13 cellular contexts compared by ENCODE assay signal in the genomic region with DNA sequence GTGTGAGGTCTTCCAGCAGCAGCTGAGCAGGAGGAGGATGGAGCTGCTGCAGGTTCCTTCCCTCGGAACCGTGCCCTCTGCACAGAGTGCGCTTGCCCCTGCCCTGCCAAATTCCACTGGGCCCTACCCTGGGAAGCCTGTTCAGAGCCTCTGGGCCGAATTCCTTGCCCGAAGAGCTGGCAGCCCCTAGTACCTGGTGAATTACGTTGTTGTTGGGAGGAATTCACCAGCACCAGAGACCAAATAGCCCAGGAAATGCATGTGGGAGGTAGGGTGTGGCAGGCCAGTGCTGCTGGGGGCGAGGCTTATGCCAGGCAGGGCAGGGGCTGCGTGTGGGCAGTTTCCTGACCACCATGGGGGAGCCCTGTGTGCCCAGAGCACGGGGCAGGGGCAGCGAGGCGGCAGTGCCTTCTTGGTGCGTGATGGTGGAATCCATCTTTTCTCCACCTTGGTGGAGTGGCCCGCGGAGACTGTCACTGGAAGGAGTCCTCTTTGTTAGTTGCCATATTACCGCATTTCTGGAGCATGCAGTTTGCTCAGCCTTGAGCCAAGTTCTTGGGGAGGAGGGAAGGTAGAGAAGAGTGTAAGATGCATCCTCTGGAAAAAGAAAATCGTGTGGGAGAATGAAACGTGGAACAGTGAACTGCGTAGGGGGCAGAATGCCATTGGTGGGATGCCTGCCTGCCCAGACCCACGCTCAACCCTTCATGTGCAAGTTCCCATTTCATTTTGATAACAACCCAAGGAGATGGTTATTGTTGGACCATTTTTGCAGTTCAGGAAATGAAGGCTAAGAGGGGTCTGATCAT. TPM values are rescaled to one million over a fixed set of nuclear protein-coding genes. Genes with fewer than 3 reads are reported as not detected.
DNase-seq lines count a peak whose midpoint lies in the region; ATAC-seq and TF ChIP-seq lines count a peak whose summit lies in the region.
"Had no signal": no experiment of that assay in that cellular context is flagged by ENCODE, and none has a peak within 500 bp of the region (broad histone marks: within the 10 kb centered on the region; RNA-seq: fewer than 3 reads in every experiment).

No MANE protein-coding gene starts in this region.

- H3K27ac Mint-ChIP-seq in activated CD4-positive, alpha-beta memory T cell treated with anti-CD3 and anti-CD28 coated beads for 36 hours = no peak overlapping the region
- no peak overlapping the region for H3K27ac Mint-ChIP-seq in activated CD4-positive, alpha-beta memory T cell treated with anti-CD3 and anti-CD28 coated beads, Interleukin-2, amount 10 ng/mL, durations not matched to agents 7 days and 5 days
- no peak overlapping the region for H3K27ac Mint-ChIP-seq in type B pancreatic cell
- H3K27ac Mint-ChIP-seq: T-helper 17 cell had no signal

- POLR2A ChIA-PET in activated CD4-positive, alpha-beta memory T cell treated with anti-CD3 and anti-CD28 coated beads for 36 hours (lab: Charles Lee) = no interaction called here
- POLR2A ChIA-PET in activated CD4-positive, alpha-beta memory T cell treated with anti-CD3 and anti-CD28 coated beads, Interleukin-2, amount 10 ng/mL, durations not matched to agents 7 days and 5 days (lab: Charles Lee) = no interaction called here

- peaks cover 15% of the 10 kb centered on the region for H3K4me1 Mint-ChIP-seq in activated CD4-positive, alpha-beta memory T cell treated with anti-CD3 and anti-CD28 coated beads for 36 hours (ENCODE audit: low read depth)
- H3K4me1 Mint-ChIP-seq in activated CD4-positive, alpha-beta memory T cell treated with anti-CD3 and anti-CD28 coated beads, Interleukin-2, amount 10 ng/mL, durations not matched to agents 7 days and 5 days = peaks cover 12% of the 10 kb centered on the region
- H3K4me1 Mint-ChIP-seq in type B pancreatic cell (ENCODE audit: unreplicated experiment) = peaks cover 31% of the 10 kb centered on the region
- H3K4me1 Mint-ChIP-seq in activated T-cell treated with anti-CD3 and anti-CD28 coated beads, Interleukin-2, amount 50 U/mL, for 4 hours (ENCODE audit: low read depth) = peaks cover 17% of the 10 kb centered on the region

- no peak for ATAC-seq in activated T-cell treated with anti-CD3 and anti-CD28 coated beads, Interleukin-2, amount 50 U/mL, for 4 hours
- ATAC-seq in HG03520 (IDR thresholded peaks at IDR 0.05; ENCODE audit: unreplicated experiment) = no peak
- ATAC-seq: left colon, T-helper 17 cell had no signal

- H3K27me3 Mint-ChIP-seq in activated CD4-positive, alpha-beta memory T cell treated with anti-CD3 and anti-CD28 coated beads for 36 hours = peaks cover 15% of the 10 kb centered on the region
- peaks cover 22% of the 10 kb centered on the region for H3K27me3 Mint-ChIP-seq in activated CD4-positive, alpha-beta memory T cell treated with anti-CD3 and anti-CD28 coated beads, Interleukin-2, amount 10 ng/mL, durations not matched to agents 7 days and 5 days
- peaks cover 34% of the 10 kb centered on the region for H3K27me3 Mint-ChIP-seq in type B pancreatic cell
- H3K27me3 Mint-ChIP-seq in activated T-cell treated with anti-CD3 and anti-CD28 coated beads, Interleukin-2, amount 50 U/mL, for 4 hours (ENCODE audit: low read depth) = peaks cover 29% of the 10 kb centered on the region

- TF ChIP-seq CTCF in cardiac fibroblast (IDR thresholded peaks at IDR 0.05; ENCODE audit: low read depth, low read length) = no peak
- TF ChIP-seq CTCF in type B pancreatic cell (conservative IDR thresholded peaks at IDR 0.05) = no peak

- intact Hi-C loops in activated CD4-positive, alpha-beta memory T cell treated with anti-CD3 and anti-CD28 coated beads for 36 hours (cut with micrococcal nuclease) = loop anchor here (2.0 kb wide), 1 partner anchor 23 kb away; no protein-coding TSS in a partner anchor

- peak overlapping the region; percentile 74 to 78 for H3K4me3 ChIP-seq in cardiac fibroblast (replicated peaks in 1 of 2; ENCODE audit: low read depth in 2 of 2, low read length in 2 of 2)

- CTCF ChIA-PET in activated CD4-positive, alpha-beta memory T cell treated with anti-CD3 and anti-CD28 coated beads for 36 hours (lab: Charles Lee) = interaction anchor here (1.1 kb wide), 2 partner anchors 11 to 42 kb away, joined by 3 to 5 read pairs; no protein-coding TSS in a partner anchor
- CTCF ChIA-PET in activated CD4-positive, alpha-beta memory T cell treated with anti-CD3 and anti-CD28 coated beads, Interleukin-2, amount 10 ng/mL, durations not matched to agents 7 days and 5 days (lab: Charles Lee) = no interaction called here

- no peaks in the 10 kb centered on the region for H3K9me3 Mint-ChIP-seq in activated CD4-positive, alpha-beta memory T cell treated with anti-CD3 and anti-CD28 coated beads for 36 hours
- no peaks in the 10 kb centered on the region for H3K9me3 Mint-ChIP-seq in activated CD4-positive, alpha-beta memory T cell treated with anti-CD3 and anti-CD28 coated beads, Interleukin-2, amount 10 ng/mL, durations not matched to agents 7 days and 5 days
- H3K9me3 Mint-ChIP-seq in type B pancreatic cell = no peaks in the 10 kb centered on the region
- H3K9me3 Mint-ChIP-seq in activated T-cell treated with anti-CD3 and anti-CD28 coated beads, Interleukin-2, amount 50 U/mL, for 4 hours = no peaks in the 10 kb centered on the region

- no peak for DNase-seq in activated CD4-positive, alpha-beta memory T cell treated with anti-CD3 and anti-CD28 coated beads for 36 hours
- DNase-seq in activated CD4-positive, alpha-beta memory T cell treated with anti-CD3 and anti-CD28 coated beads, Interleukin-2, amount 10 ng/mL, durations not matched to agents 7 days and 5 days = no peak
- DNase-seq in cardiac fibroblast (ENCODE audit: low read depth in 2 of 2) (peak in 1 of 2 donors; percentile 38), mesenteric fat pad (ENCODE audit: low spot score) (peak; percentile 76), type B pancreatic cell (ENCODE audit: extremely low spot score, unreplicated experiment) (no peak), NCI-H2107 (lab: John Stamatoyannopoulos, UW) (no peak)
- no peak for DNase-seq in activated T-cell treated with anti-CD3 and anti-CD28 coated beads, Interleukin-2, amount 50 U/mL, for 4 hours
- DNase-seq: 8988T; effector CD8-positive, alpha-beta T cell; NCI-H748 treated with DMSO at 0.1 percent for 48 hours; T-helper 17 cell had no signal

- H3K4me3 Mint-ChIP-seq in activated CD4-positive, alpha-beta memory T cell treated with anti-CD3 and anti-CD28 coated beads for 36 hours = peak overlapping the region; percentile 78
- H3K4me3 Mint-ChIP-seq in activated CD4-positive, alpha-beta memory T cell treated with anti-CD3 and anti-CD28 coated beads, Interleukin-2, amount 10 ng/mL, durations not matched to agents 7 days and 5 days = no peak overlapping the region
- peak overlapping the region; percentile 95 for H3K4me3 Mint-ChIP-seq in type B pancreatic cell
- H3K4me3 Mint-ChIP-seq in activated T-cell treated with anti-CD3 and anti-CD28 coated beads, Interleukin-2, amount 50 U/mL, for 4 hours = no peak overlapping the region

- H3K36me3 Mint-ChIP-seq in activated CD4-positive, alpha-beta memory T cell treated with anti-CD3 and anti-CD28 coated beads for 36 hours = peaks cover 3% of the 10 kb centered on the region
- H3K36me3 Mint-ChIP-seq in activated CD4-positive, alpha-beta memory T cell treated with anti-CD3 and anti-CD28 coated beads, Interleukin-2, amount 10 ng/mL, durations not matched to agents 7 days and 5 days (ENCODE audit: low read depth) = no peaks in the 10 kb centered on the region
- peaks cover 5% of the 10 kb centered on the region for H3K36me3 Mint-ChIP-seq in type B pancreatic cell
- no peaks in the 10 kb centered on the region for H3K36me3 Mint-ChIP-seq in activated T-cell treated with anti-CD3 and anti-CD28 coated beads, Interleukin-2, amount 50 U/mL, for 4 hours (ENCODE audit: insufficient read depth)

RNA-seq across cellular contexts. Expression of gene MRC2, which starts 2.3 kb away (rescaled TPM):
- total RNA-seq in activated CD4-positive, alpha-beta memory T cell treated with anti-CD3 and anti-CD28 coated beads for 36 hours = 10 to 100 TPM; 11.2 to 12.5 TPM
- total RNA-seq in activated CD4-positive, alpha-beta memory T cell treated with anti-CD3 and anti-CD28 coated beads, Interleukin-2, amount 10 ng/mL, durations not matched to agents 7 days and 5 days = 1 to 10 TPM; 6.2 to 8.9 TPM
- 46.1 TPM for total RNA-seq in mesenteric fat pad
- total RNA-seq in type B pancreatic cell (ENCODE audit: low replicate concordance) = 1.9 and 52.7 TPM in 2 replicates
- total RNA-seq in activated T-cell treated with anti-CD3 and anti-CD28 coated beads, Interleukin-2, amount 50 U/mL, for 4 hours = 1 to 10 TPM; 3.4 to 6.2 (median 3.8) TPM

Comparison
In these comparisons a context has a peak if more than half of its experiments do, and no peak if none do; other contexts are left out.
1. H3K4me3 Mint-ChIP-seq: peak in activated CD4-positive, alpha-beta memory T cell treated with anti-CD3 and anti-CD28 coated beads for 36 hours (single experiment) and type B pancreatic cell (single experiment); none in activated CD4-positive, alpha-beta memory T cell treated with anti-CD3 and anti-CD28 coated beads, Interleukin-2, amount 10 ng/mL, durations not matched to agents 7 days and 5 days (single experiment) and activated T-cell treated with anti-CD3 and anti-CD28 coated beads, Interleukin-2, amount 50 U/mL, for 4 hours (single experiment).